ENCODE assay signal across 8 cellular contexts in the genomic region with DNA sequence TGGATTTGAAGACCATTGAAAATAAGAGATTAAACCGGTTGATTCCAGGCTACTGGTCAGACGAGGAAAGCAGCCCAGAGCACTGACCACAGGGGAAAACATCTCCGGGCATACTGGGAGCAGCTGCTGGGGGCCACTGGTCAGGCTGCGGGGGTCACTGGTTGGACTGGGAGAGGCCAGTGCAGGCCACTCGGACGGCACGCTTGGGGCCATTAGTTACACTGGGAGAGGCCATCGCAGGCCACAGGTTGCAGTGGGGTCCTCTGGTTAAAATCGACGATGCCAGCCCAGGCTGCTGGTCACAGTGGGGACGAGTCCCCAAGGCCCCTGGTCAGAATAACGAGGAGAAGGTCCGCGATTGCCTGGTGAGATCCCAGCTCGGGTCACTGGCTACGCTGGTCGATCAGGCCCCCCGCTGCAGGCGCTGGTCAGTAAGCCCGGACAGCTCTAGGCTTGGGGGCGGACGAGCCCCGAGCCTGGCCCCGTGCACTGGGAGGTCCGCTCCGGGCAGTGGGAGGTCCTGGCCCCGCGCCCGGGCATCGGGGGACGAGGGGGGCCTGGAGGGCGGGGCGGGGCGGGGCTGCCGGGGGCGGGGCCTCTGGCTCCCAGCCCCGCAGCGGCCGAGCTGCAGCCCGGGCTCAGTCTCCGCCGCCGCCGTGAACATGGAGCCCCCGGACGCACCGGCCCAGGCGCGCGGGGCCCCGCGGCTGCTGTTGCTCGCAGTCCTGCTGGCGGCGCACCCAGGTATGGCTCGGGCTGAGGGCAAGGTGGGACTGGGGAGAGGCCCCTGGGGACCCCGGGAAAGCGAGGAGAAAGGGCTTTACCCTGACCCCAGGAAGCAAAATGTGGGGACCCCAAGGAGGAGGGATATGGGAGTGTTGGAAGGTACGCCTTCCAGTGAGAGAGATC. TPM values are rescaled to one million over a fixed set of nuclear protein-coding genes. Genes with fewer than 3 reads are reported as not detected.
A peak's percentile ranks its signal among the peaks of the same experiment; 100 is the strongest.
DNase-seq lines count a peak whose midpoint lies in the region; ATAC-seq and TF ChIP-seq lines count a peak whose summit lies in the region.

A gene with protein sequence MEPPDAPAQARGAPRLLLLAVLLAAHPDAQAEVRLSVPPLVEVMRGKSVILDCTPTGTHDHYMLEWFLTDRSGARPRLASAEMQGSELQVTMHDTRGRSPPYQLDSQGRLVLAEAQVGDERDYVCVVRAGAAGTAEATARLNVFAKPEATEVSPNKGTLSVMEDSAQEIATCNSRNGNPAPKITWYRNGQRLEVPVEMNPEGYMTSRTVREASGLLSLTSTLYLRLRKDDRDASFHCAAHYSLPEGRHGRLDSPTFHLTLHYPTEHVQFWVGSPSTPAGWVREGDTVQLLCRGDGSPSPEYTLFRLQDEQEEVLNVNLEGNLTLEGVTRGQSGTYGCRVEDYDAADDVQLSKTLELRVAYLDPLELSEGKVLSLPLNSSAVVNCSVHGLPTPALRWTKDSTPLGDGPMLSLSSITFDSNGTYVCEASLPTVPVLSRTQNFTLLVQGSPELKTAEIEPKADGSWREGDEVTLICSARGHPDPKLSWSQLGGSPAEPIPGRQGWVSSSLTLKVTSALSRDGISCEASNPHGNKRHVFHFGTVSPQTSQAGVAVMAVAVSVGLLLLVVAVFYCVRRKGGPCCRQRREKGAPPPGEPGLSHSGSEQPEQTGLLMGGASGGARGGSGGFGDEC (plus strand): TSS at position 641 of the 909 bp plus-strand sequence. CDS start 22 bp downstream, at position 663.

- peak within 1 kb of the TSS; percentile 41 for H3K9ac ChIP-seq in neural cell (ENCODE audit: low read length)

- POLR2A ChIA-PET in AG04450 (lab: Yijun Ruan, JAX) = interaction anchor here (0.6 to 1.7 kb wide), 4 partner anchors 9 to 192 kb away, joined by 3 to 5 read pairs (median 4); no protein-coding TSS in a partner anchor
- POLR2A ChIA-PET in activated naive CD8-positive, alpha-beta T cell treated with anti-CD3 and anti-CD28 coated beads, Interleukin-2, amount 10 ng/mL, durations not matched to agents 7 days and 5 days (lab: Charles Lee) = no interaction called here

- H3K9me3 Mint-ChIP-seq in activated naive CD8-positive, alpha-beta T cell treated with anti-CD3 and anti-CD28 coated beads, Interleukin-2, amount 10 ng/mL, durations not matched to agents 7 days and 5 days = no peaks in the 10 kb centered on the region

- H3K27ac Mint-ChIP-seq in activated naive CD8-positive, alpha-beta T cell treated with anti-CD3 and anti-CD28 coated beads, Interleukin-2, amount 10 ng/mL, durations not matched to agents 7 days and 5 days = no peak within 1 kb of the TSS

- no peak for TF ChIP-seq RAD21 in neural cell (conservative IDR thresholded peaks at IDR 0.05)

- H3K27me3 Mint-ChIP-seq in activated naive CD8-positive, alpha-beta T cell treated with anti-CD3 and anti-CD28 coated beads, Interleukin-2, amount 10 ng/mL, durations not matched to agents 7 days and 5 days = peaks cover 24% of the 10 kb centered on the region

- H3K4me2 ChIP-seq in neural cell (ENCODE audit: low read length) = no peak within 1 kb of the TSS

- H2AFZ ChIP-seq in neural cell (ENCODE audit: low read depth, low read length) = no peak within 1 kb of the TSS

- CTCF ChIA-PET in AG04450 (lab: Charles Lee) = interaction anchor here (0.5 to 3.3 kb wide), 8 partner anchors 12 to 238 kb away, joined by 3 to 20 read pairs (median 6); a partner anchor contains a TSS

- H3K9me3 ChIP-seq in AG04450 (ENCODE audit: control insufficient read depth, insufficient read depth, low read length) = peaks cover 6% of the 10 kb centered on the region
- H3K9me3 ChIP-seq in neural cell (ENCODE audit: low read length) = no peaks in the 10 kb centered on the region

- TF ChIP-seq CTCF in AG04450 (IDR thresholded peaks at IDR 0.05; ENCODE audit: low read depth, low read length) = no peak
- TF ChIP-seq CTCF in neural cell (IDR thresholded peaks at IDR 0.05; ENCODE audit: poor library complexity, severe bottlenecking) = no peak

- no peaks in the 10 kb centered on the region for H3F3A ChIP-seq in neural cell (ENCODE audit: insufficient read depth, low read length, poor library complexity, severe bottlenecking)

- H3K27me3 ChIP-seq in AG04450 (ENCODE audit: control insufficient read depth, insufficient read depth, low read length) (peaks cover 3% of the 10 kb centered on the region), neural cell (ENCODE audit: insufficient read depth, low read depth, low read length) (peaks cover 7% of the 10 kb centered on the region)

- no peaks in the 10 kb centered on the region for H3K4me1 Mint-ChIP-seq in activated naive CD8-positive, alpha-beta T cell treated with anti-CD3 and anti-CD28 coated beads, Interleukin-2, amount 10 ng/mL, durations not matched to agents 7 days and 5 days

- TF ChIP-seq EP300 in neural cell (conservative IDR thresholded peaks at IDR 0.05; ENCODE audit: poor library complexity, severe bottlenecking) = no peak

- H3K9me2 ChIP-seq in neural cell (ENCODE audit: insufficient read depth, low read length) = no peaks in the 10 kb centered on the region

- no peaks in the 10 kb centered on the region for H4K20me1 ChIP-seq in neural cell (ENCODE audit: insufficient read depth)

- H3K27ac ChIP-seq in AG04450 (ENCODE audit: low read depth, low read length) (peak within 1 kb of the TSS; percentile 31), neural cell (ENCODE audit: low read length) (no peak within 1 kb of the TSS)

- H3K4me3 Mint-ChIP-seq in activated naive CD8-positive, alpha-beta T cell treated with anti-CD3 and anti-CD28 coated beads, Interleukin-2, amount 10 ng/mL, durations not matched to agents 7 days and 5 days = no peak within 1 kb of the TSS

- H3K79me2 ChIP-seq in neural cell (replicated peaks; ENCODE audit: insufficient read depth, low read length) = no peaks in the 10 kb centered on the region

- H3K36me3 Mint-ChIP-seq in activated naive CD8-positive, alpha-beta T cell treated with anti-CD3 and anti-CD28 coated beads, Interleukin-2, amount 10 ng/mL, durations not matched to agents 7 days and 5 days = no peaks in the 10 kb centered on the region

- no peaks in the 10 kb centered on the region for H3K36me3 ChIP-seq in neural cell (ENCODE audit: insufficient read depth, low read length)

- DNase-seq in AG04450 (ENCODE audit: low read depth, low spot score) (no peak), HPDE6-E6E7 (ENCODE audit: extremely low spot score) (peak; percentile 64), globus pallidus (ENCODE audit: low spot score) (peak; percentile 39)
- DNase-seq in activated naive CD8-positive, alpha-beta T cell treated with anti-CD3 and anti-CD28 coated beads, Interleukin-2, amount 10 ng/mL, durations not matched to agents 7 days and 5 days = no peak
- DNase-seq in stimulated activated CD8-positive, alpha-beta memory T cell treated with anti-CD3 and anti-CD28 coated beads, Interleukin-4, amount 100 ng/mL, for 48 hours = no peak

- peak; percentile 40 for ATAC-seq in activated naive CD8-positive, alpha-beta T cell treated with anti-CD3 and anti-CD28 coated beads, Interleukin-2, amount 10 ng/mL, durations not matched to agents 7 days and 5 days (ENCODE audit: low read depth)
- ATAC-seq in GM18517 (IDR thresholded peaks at IDR 0.05; ENCODE audit: unreplicated experiment) (no peak), GM19324 (IDR thresholded peaks at IDR 0.05; ENCODE audit: low FRiP score, unreplicated experiment) (no peak)

- H3K4me3 ChIP-seq in AG04450 (ENCODE audit: low read depth, low read length) (peak within 1 kb of the TSS; percentile 71), neural cell (ENCODE audit: low read length) (peak within 1 kb of the TSS; percentile 57)

TF ChIP-seq in neural cell, 6 proteins besides CTCF, POLR2A, EP300 and RAD21:
- TF ChIP-seq EZH2 (IDR thresholded peaks at IDR 0.05; ENCODE audit: borderline replicate concordance, insufficient read depth, low read length, poor library complexity, severe bottlenecking) = no peak
- TF ChIP-seq TAF1 (IDR thresholded peaks at IDR 0.05; ENCODE audit: low read depth) = no peak
- TF ChIP-seq MXI1 (conservative IDR thresholded peaks at IDR 0.05; ENCODE audit: poor library complexity, severe bottlenecking) = no peak
- no peak for TF ChIP-seq SMC3 (conservative IDR thresholded peaks at IDR 0.05; ENCODE audit: poor library complexity)
- no peak for TF ChIP-seq POLR2AphosphoS5 (IDR thresholded peaks at IDR 0.05)
- TF ChIP-seq, protein P1, sequence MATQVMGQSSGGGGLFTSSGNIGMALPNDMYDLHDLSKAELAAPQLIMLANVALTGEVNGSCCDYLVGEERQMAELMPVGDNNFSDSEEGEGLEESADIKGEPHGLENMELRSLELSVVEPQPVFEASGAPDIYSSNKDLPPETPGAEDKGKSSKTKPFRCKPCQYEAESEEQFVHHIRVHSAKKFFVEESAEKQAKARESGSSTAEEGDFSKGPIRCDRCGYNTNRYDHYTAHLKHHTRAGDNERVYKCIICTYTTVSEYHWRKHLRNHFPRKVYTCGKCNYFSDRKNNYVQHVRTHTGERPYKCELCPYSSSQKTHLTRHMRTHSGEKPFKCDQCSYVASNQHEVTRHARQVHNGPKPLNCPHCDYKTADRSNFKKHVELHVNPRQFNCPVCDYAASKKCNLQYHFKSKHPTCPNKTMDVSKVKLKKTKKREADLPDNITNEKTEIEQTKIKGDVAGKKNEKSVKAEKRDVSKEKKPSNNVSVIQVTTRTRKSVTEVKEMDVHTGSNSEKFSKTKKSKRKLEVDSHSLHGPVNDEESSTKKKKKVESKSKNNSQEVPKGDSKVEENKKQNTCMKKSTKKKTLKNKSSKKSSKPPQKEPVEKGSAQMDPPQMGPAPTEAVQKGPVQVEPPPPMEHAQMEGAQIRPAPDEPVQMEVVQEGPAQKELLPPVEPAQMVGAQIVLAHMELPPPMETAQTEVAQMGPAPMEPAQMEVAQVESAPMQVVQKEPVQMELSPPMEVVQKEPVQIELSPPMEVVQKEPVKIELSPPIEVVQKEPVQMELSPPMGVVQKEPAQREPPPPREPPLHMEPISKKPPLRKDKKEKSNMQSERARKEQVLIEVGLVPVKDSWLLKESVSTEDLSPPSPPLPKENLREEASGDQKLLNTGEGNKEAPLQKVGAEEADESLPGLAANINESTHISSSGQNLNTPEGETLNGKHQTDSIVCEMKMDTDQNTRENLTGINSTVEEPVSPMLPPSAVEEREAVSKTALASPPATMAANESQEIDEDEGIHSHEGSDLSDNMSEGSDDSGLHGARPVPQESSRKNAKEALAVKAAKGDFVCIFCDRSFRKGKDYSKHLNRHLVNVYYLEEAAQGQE (IDR thresholded peaks at IDR 0.05; ENCODE audit: borderline replicate concordance) = no peak

RNA-seq across cellular contexts. Expression of the gene that starts here (rescaled TPM):
- polyA plus RNA-seq in AG04450 (2011; rRNA removed) = 8.4 and 9.7 TPM in 2 replicates
- polyA minus RNA-seq in AG04450 (2011; rRNA and poly(A)+ RNA removed) = 5.6 and 8.0 TPM in 2 replicates
- total RNA-seq in activated naive CD8-positive, alpha-beta T cell treated with anti-CD3 and anti-CD28 coated beads, Interleukin-2, amount 10 ng/mL, durations not matched to agents 7 days and 5 days = not detected
- 0.54 and 0.68 TPM in 2 replicates for polyA plus RNA-seq in neural cell
- 1.2 and 1.9 TPM in 2 replicates for polyA minus RNA-seq in neural cell

Comparison
In these comparisons a context has a peak if more than half of its experiments do, and no peak if none do; other contexts are left out.
1. Peak in ATAC-seq in activated naive CD8-positive, alpha-beta T cell treated with anti-CD3 and anti-CD28 coated beads, Interleukin-2, amount 10 ng/mL, durations not matched to agents 7 days and 5 days; RNA of the gene not detected or under 1 TPM.
2. DNase-seq: peak in HPDE6-E6E7 (single experiment) and globus pallidus (single experiment); none in AG04450 (single experiment), activated naive CD8-positive, alpha-beta T cell treated with anti-CD3 and anti-CD28 coated beads, Interleukin-2, amount 10 ng/mL, durations not matched to agents 7 days and 5 days (single experiment) and stimulated activated CD8-positive, alpha-beta memory T cell treated with anti-CD3 and anti-CD28 coated beads, Interleukin-4, amount 100 ng/mL, for 48 hours (single experiment).